8 cellular contexts compared by ENCODE assay signal in the genomic region with DNA sequence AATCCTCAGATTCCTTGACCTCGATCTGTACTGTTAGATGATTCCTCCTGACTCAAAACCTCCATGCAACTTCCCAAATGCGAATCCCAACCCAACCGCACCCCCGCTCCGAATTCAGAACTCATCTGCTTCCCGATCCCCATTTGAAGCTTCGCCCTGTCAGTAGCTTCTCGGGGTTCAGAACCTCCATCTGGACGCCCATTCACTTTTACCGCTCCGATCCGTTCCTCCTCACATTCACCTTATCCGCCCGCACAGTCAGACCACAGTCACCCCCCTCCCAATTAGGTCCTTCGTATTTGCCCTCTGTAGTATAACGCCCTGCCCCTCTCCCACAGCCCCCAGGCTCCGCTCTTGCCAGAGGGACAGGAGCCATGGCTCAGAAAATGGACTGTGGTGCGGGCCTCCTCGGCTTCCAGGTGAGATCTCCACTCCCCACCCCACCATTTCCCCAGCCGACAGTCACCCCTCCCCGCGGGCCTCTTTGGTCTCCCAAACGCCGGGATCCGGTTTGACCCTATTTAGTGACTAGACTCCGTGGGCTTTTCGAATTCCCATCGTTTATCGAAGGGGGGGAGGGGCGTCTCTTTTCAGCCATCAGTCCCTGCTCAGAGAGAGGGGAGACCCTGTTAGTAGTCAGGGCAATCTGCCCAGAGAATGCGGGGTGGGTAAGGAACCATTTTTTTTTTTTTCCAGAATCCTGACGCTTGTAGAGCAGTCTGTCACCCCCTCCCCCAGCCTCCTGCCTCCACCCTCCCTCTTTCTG. TPM values are rescaled to one million over a fixed set of nuclear protein-coding genes. Genes with fewer than 3 reads are reported as not detected.
DNase-seq lines count a peak whose midpoint lies in the region; ATAC-seq, FAIRE-seq and TF ChIP-seq lines count a peak whose summit lies in the region.

No MANE protein-coding gene starts in this region.

- ATAC-seq in GM18907 (IDR thresholded peaks at IDR 0.05; ENCODE audit: unreplicated experiment) (no peak), HG03139 (IDR thresholded peaks at IDR 0.05; ENCODE audit: unreplicated experiment) (no peak)

- peak overlapping the region; percentile 85 for H3K4me3 Mint-ChIP-seq in activated CD4-positive, alpha-beta T cell treated with anti-CD3 and anti-CD28 coated beads, Interleukin-2, amount 10 ng/mL, durations not matched to agents 7 days and 5 days
- peak overlapping the region; percentile 92 to 99 (median 93) for H3K4me3 Mint-ChIP-seq in nephron

- peaks cover 7% of the 10 kb centered on the region for H3K36me3 Mint-ChIP-seq in activated CD4-positive, alpha-beta T cell treated with anti-CD3 and anti-CD28 coated beads, Interleukin-2, amount 10 ng/mL, durations not matched to agents 7 days and 5 days (ENCODE audit: low read depth)
- peaks cover 31% of the 10 kb centered on the region for H3K36me3 Mint-ChIP-seq in nephron (ENCODE audit: low read depth)

- H3K27ac ChIP-seq in C4-2B = peak overlapping the region; percentile 70

- H3K27ac Mint-ChIP-seq in activated CD4-positive, alpha-beta T cell treated with anti-CD3 and anti-CD28 coated beads, Interleukin-2, amount 10 ng/mL, durations not matched to agents 7 days and 5 days = peak overlapping the region; percentile 89
- H3K27ac Mint-ChIP-seq in nephron = peak overlapping the region; percentile 91 to 97 (median 93)

- in situ Hi-C loops in KBM-7 (cut with MboI; ENCODE audit: low pct_unique_long_range_greater_than_20kb, low sequenced_read_pairs) = no loop called here

- H3K27me3 Mint-ChIP-seq in activated CD4-positive, alpha-beta T cell treated with anti-CD3 and anti-CD28 coated beads, Interleukin-2, amount 10 ng/mL, durations not matched to agents 7 days and 5 days = no peaks in the 10 kb centered on the region
- peaks cover 4% of the 10 kb centered on the region for H3K27me3 Mint-ChIP-seq in nephron (ENCODE audit: low read depth)

- H3K9me3 Mint-ChIP-seq in activated CD4-positive, alpha-beta T cell treated with anti-CD3 and anti-CD28 coated beads, Interleukin-2, amount 10 ng/mL, durations not matched to agents 7 days and 5 days = no peaks in the 10 kb centered on the region
- H3K9me3 Mint-ChIP-seq in nephron = peaks cover 6% of the 10 kb centered on the region

- DNase-seq in KBM-7 (peak; percentile 28), fibroblast of gingiva (ENCODE audit: low read depth) (peak; percentile 10), H54 (ENCODE audit: insufficient read length, low spot score) (no peak)
- DNase-seq in activated CD4-positive, alpha-beta T cell treated with anti-CD3 and anti-CD28 coated beads, Interleukin-2, amount 10 ng/mL, durations not matched to agents 7 days and 5 days = peak; percentile 6

- POLR2A ChIA-PET in activated CD4-positive, alpha-beta T cell treated with anti-CD3 and anti-CD28 coated beads, Interleukin-2, amount 10 ng/mL, durations not matched to agents 7 days and 5 days (lab: Charles Lee) = no interaction called here

- no peak for TF ChIP-seq POLR2A in H54 (IDR thresholded peaks at IDR 0.05; ENCODE audit: low read depth, low read length)

- FAIRE-seq in H54 (lab: Jason Lieb, UNC) = no peak

- TF ChIP-seq CTCF in C4-2B (conservative IDR thresholded peaks at IDR 0.05) (no peak), nephron (IDR thresholded peaks at IDR 0.05; ENCODE audit: unreplicated experiment in 3 of 3) (no peak)

- CTCF ChIA-PET in activated CD4-positive, alpha-beta T cell treated with anti-CD3 and anti-CD28 coated beads, Interleukin-2, amount 10 ng/mL, durations not matched to agents 7 days and 5 days (lab: Charles Lee) = no interaction called here

- peaks cover 22% of the 10 kb centered on the region for H3K4me1 Mint-ChIP-seq in activated CD4-positive, alpha-beta T cell treated with anti-CD3 and anti-CD28 coated beads, Interleukin-2, amount 10 ng/mL, durations not matched to agents 7 days and 5 days
- H3K4me1 Mint-ChIP-seq in nephron = peaks cover 40% of the 10 kb centered on the region

RNA-seq across cellular contexts. Expression of gene MAGED1, which starts 0.7 kb away (rescaled TPM):
- 10 to 100 TPM; 35.0 to 41.7 TPM for total RNA-seq in activated CD4-positive, alpha-beta T cell treated with anti-CD3 and anti-CD28 coated beads, Interleukin-2, amount 10 ng/mL, durations not matched to agents 7 days and 5 days
